17 cellular contexts compared by ENCODE assay signal in the genomic region with DNA sequence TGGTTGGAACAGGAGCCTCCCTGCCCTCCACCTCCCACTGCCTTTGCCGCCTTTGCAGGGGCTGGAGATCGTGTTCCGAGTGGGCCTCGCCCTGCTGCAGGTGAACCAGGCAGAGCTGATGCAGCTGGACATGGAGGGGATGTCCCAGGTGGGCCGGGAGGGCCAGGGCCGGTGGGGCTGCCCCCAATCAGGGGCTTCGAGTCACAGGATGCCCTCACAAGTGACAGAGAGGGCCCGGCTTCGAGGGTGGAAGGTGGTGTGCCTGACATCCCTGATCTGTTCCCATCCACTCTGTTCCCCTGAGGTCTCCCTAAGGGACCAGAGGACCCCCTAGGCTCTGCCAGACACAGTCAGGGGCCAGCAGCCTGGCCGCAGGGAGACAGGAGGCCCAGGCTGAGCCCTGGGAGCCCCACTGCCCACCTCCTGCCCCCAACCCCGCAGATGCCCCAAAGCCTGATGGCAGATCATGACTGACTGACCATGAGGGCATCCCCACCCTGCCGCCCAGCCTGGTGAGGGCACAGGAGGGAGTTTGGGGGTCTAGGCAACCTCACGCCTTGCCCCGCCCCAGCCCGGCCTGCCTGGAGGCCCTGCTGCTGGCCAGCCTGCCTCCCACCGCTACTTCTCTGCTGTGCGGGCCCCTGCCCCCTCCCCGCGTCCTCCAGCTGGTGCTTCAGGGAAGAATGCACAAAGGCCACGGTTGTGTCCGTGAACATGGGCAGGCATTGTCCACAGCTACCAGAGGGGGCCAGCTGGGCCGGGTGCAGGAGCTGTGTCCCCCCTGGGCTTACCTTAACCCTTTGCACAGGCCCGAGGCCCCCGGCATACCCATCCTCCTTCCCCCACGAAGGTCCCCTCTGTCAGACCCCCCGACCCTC. TPM values are rescaled to one million over a fixed set of nuclear protein-coding genes. Genes with fewer than 3 reads are reported as not detected.
DNase-seq lines count a peak whose midpoint lies in the region; ATAC-seq and TF ChIP-seq lines count a peak whose summit lies in the region.
"Had no signal": no experiment of that assay in that cellular context is flagged by ENCODE, and none has a peak within 500 bp of the region (broad histone marks: within the 10 kb centered on the region; RNA-seq: fewer than 3 reads in every experiment).

No MANE protein-coding gene starts in this region.

- no peak for ATAC-seq in GM21360 (IDR thresholded peaks at IDR 0.05; ENCODE audit: unreplicated experiment)
- ATAC-seq: natural killer cell had no signal

- intact Hi-C loops in dorsolateral prefrontal cortex (cut with DNase I), result loop anchor here (1.0 to 5.0 kb wide), 3 partner anchors 21 to 70 kb away; a partner anchor contains a TSS

- H3K27me3 ChIP-seq in dorsolateral prefrontal cortex, result no peaks in the 10 kb centered on the region

- CTCF ChIA-PET in HEK293T (lab: Yijun Ruan, JAX), result interaction anchor here (0.6 to 1.3 kb wide), 7 partner anchors 15 to 585 kb away, joined by 3 to 10 read pairs (median 3); a partner anchor contains a TSS

- peak overlapping the region; percentile 81 to 100 (median 97) for H3K27ac ChIP-seq in dorsolateral prefrontal cortex
- H3K27ac ChIP-seq: A549 had no signal

- DNase-seq in C1 segment of cervical spinal cord (lab: John Stamatoyannopoulos, UW), result peak in 13 of 14 donors; percentile 11 to 90 (median 79)
- DNase-seq in dorsolateral prefrontal cortex, result peak in 9 of 10 donors; percentile 92 to 96 (median 94)
- peak; percentile 92 for DNase-seq in midbrain (lab: John Stamatoyannopoulos, UW)
- no peak for DNase-seq in stimulated activated CD4-positive, alpha-beta T cell treated with anti-CD3 and anti-CD28 coated beads, Interleukin-4, amount 100 ng/mL, for 4 hours
- no peak for DNase-seq in HEK293T (ENCODE audit: extremely low spot score)
- DNase-seq: activated CD4-positive, alpha-beta T cell treated with anti-CD3 and anti-CD28 coated beads, Interleukin-2, amount 10 ng/mL, durations not matched to agents 7 days and 5 days; activated naive CD4-positive, alpha-beta T cell treated with anti-CD3 and anti-CD28 coated beads for 36 hours; immature natural killer cell; natural killer cell; NCI-H1694 treated with DMSO at 0.1 percent for 48 hours; NCI-H446; stimulated activated CD4-positive, alpha-beta T cell treated with anti-CD3 and anti-CD28 coated beads, Interleukin-15, amount 100 ng/mL, for 24 hours; stimulated activated naive CD4-positive, alpha-beta T cell had no signal

- peak overlapping the region in 4 of 59 donors; percentile 6 to 55 (median 40) for H3K4me3 ChIP-seq in dorsolateral prefrontal cortex
- H3K4me3 ChIP-seq: A549 had no signal

- POLR2A ChIA-PET in HEK293T (lab: Yijun Ruan, JAX), result interaction anchor here (0.6 to 1.4 kb wide), 3 partner anchors 11 to 92 kb away, joined by 4 to 5 read pairs (median 5); a partner anchor contains a TSS

- TF ChIP-seq CTCF in dorsolateral prefrontal cortex (IDR thresholded peaks at IDR 0.05 in 54 of 56, conservative IDR thresholded peaks at IDR 0.05 in 2 of 56; ENCODE audit: low read depth in 1 of 56, partially characterized antibody in 56 of 56), result peak in 22 of 56 donors; percentile 11 to 53 (median 29)

TF ChIP-seq in HEK293T, 16 proteins besides CTCF, POLR2A, EP300 and RAD21:
- TF ChIP-seq SP1 (IDR thresholded peaks at IDR 0.05) (no peak), BHLHE40 (IDR thresholded peaks at IDR 0.05; ENCODE audit: borderline replicate concordance) (no peak), ARNT (IDR thresholded peaks at IDR 0.05) (no peak), CTBP1 (IDR thresholded peaks at IDR 0.05; ENCODE audit: borderline replicate concordance) (no peak), FOXK2 (IDR thresholded peaks at IDR 0.05) (no peak), L3MBTL2 (conservative IDR thresholded peaks at IDR 0.05) (no peak), SUZ12 (IDR thresholded peaks at IDR 0.05) (no peak), ZNF384 (IDR thresholded peaks at IDR 0.05) (no peak)
- TF ChIP-seq, protein P1, sequence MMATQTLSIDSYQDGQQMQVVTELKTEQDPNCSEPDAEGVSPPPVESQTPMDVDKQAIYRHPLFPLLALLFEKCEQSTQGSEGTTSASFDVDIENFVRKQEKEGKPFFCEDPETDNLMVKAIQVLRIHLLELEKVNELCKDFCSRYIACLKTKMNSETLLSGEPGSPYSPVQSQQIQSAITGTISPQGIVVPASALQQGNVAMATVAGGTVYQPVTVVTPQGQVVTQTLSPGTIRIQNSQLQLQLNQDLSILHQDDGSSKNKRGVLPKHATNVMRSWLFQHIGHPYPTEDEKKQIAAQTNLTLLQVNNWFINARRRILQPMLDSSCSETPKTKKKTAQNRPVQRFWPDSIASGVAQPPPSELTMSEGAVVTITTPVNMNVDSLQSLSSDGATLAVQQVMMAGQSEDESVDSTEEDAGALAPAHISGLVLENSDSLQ (IDR thresholded peaks at IDR 0.05), result no peak
TF ChIP-seq in HEK293T: peak in this region for 0.

RNA-seq across cellular contexts. Expression of a gene that starts 21.8 kb away (rescaled TPM):
- 10 to 100 TPM; 47.6 to 92.0 (median 62.5) TPM for total RNA-seq in dorsolateral prefrontal cortex

RNA-seq across cellular contexts. Expression of a gene that starts 22.3 kb away (rescaled TPM):
- 10 to 100 TPM; 15.0 to 72.0 (median 46.3) TPM for total RNA-seq in dorsolateral prefrontal cortex
- total RNA-seq: dermis blood vessel endothelial cell, lung microvascular endothelial cell had no signal

RNA-seq across cellular contexts. Expression of a gene that starts 36.4 kb away (rescaled TPM):
- under 1 TPM in 4 of 120 experiments, not detected in 116; 0.15 to 0.20 (median 0.18) TPM for total RNA-seq in dorsolateral prefrontal cortex
- total RNA-seq: activated CD4-positive, alpha-beta T cell treated with anti-CD3 and anti-CD28 coated beads, Interleukin-2, amount 10 ng/mL, durations not matched to agents 7 days and 5 days; activated naive CD4-positive, alpha-beta T cell treated with anti-CD3 and anti-CD28 coated beads for 36 hours; natural killer cell had no signal

RNA-seq across cellular contexts. Expression of a gene that starts 51.8 kb away (rescaled TPM):
- total RNA-seq in dorsolateral prefrontal cortex, result 10 to 100 TPM; 28.0 to 51.9 (median 39.4) TPM

Comparison
In these comparisons a context has a peak if more than half of its experiments do, and no peak if none do; other contexts are left out.
1. DNase-seq: peak in C1 segment of cervical spinal cord (13 of 14), dorsolateral prefrontal cortex (9 of 10) and midbrain (single experiment); none in stimulated activated CD4-positive, alpha-beta T cell treated with anti-CD3 and anti-CD28 coated beads, Interleukin-4, amount 100 ng/mL, for 4 hours (0 of 2) and HEK293T (single experiment).